Comparison of ENCODE assay signal across 13 cellular contexts in the genomic region with DNA sequence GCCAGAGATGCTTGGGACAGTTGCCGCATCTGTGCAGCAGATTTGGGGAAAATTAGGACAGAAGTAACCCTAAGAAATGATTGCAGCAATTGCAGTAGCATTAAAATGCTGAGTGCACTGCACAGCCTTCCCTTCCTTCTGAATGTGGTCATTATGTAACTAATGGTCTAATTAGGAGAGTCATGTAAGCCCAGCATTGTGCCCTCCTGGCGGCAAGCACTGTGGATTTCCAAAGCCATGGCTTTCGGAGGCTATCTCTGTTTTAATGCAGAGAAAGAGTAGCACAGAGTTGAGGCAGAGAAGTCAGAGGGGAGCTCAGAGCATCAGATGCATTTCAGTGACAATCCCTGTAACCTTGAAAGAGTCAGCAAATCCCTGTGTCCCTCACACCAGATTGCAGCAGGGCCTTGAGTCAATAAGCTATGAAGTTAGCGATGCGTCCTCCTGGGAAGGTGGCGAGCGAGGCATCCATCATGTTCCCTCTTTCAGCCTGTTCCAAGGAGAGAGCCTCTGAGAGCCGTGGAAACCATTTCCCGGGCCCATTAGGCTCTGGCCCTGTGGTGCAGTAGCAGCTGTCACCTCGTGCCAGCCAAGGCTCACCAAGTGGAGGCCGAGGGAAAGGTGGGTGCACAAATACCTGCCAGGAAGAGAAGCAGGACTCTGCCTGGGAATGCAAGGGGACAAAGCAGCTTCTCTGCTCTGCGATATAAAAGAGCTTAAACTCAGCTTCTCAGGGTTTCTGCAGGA.
"Had no signal": no experiment of that assay in that cellular context is flagged by ENCODE, and none has a peak within 500 bp of the region (broad histone marks: within the 10 kb centered on the region; RNA-seq: fewer than 3 reads in every experiment).

No MANE protein-coding gene starts in this region.

- H3K9me3 ChIP-seq: colonic mucosa, lower lobe of right lung, ovary had no signal

- H3K27me3 ChIP-seq: colonic mucosa, ovary had no signal

- ATAC-seq: activated naive CD4-positive, alpha-beta T cell treated with anti-CD3 and anti-CD28 coated beads, Interleukin-2, amount 50 U/mL, for 72 hours; activated T-cell treated with anti-CD3 and anti-CD28 coated beads, Interleukin-2, amount 50 U/mL, for 72 hours; lower lobe of right lung had no signal

- H3K36me3 ChIP-seq: colonic mucosa, lower lobe of right lung, ovary had no signal

- DNase-seq: activated CD4-positive, alpha-beta T cell treated with anti-CD3 and anti-CD28 coated beads, Interleukin-2, amount 10 ng/mL, durations not matched to agents 7 days and 5 days; activated CD4-positive, CD25-positive, alpha-beta regulatory T cell; activated CD8-positive, alpha-beta memory T cell treated with anti-CD3 and anti-CD28 coated beads, Interleukin-2, amount 50 U/mL, for 48 hours; activated gamma-delta T cell; activated T-cell treated with anti-CD3 and anti-CD28 coated beads, Interleukin-2, amount 50 U/mL, for 72 hours; colonic mucosa; foreskin fibroblast; immature natural killer cell; lower lobe of right lung; ovary; stimulated activated CD4-positive, alpha-beta T cell treated with anti-CD3 and anti-CD28 coated beads, Interleukin-12 subunit alpha, Interleukin-12 subunit beta, amount 100 ng/mL, for 4 hours; stimulated activated CD4-positive, alpha-beta T cell treated with anti-CD3 and anti-CD28 coated beads, Interleukin-2, amount 100 ng/mL, for 24 hours had no signal

- H3K4me3 ChIP-seq: colonic mucosa, lower lobe of right lung, ovary had no signal

- H3K27ac ChIP-seq: colonic mucosa, lower lobe of right lung, ovary had no signal

- H3K4me1 ChIP-seq: colonic mucosa, lower lobe of right lung had no signal
